Comparison of ENCODE assay signal across 1 cellular context in the genomic region with DNA sequence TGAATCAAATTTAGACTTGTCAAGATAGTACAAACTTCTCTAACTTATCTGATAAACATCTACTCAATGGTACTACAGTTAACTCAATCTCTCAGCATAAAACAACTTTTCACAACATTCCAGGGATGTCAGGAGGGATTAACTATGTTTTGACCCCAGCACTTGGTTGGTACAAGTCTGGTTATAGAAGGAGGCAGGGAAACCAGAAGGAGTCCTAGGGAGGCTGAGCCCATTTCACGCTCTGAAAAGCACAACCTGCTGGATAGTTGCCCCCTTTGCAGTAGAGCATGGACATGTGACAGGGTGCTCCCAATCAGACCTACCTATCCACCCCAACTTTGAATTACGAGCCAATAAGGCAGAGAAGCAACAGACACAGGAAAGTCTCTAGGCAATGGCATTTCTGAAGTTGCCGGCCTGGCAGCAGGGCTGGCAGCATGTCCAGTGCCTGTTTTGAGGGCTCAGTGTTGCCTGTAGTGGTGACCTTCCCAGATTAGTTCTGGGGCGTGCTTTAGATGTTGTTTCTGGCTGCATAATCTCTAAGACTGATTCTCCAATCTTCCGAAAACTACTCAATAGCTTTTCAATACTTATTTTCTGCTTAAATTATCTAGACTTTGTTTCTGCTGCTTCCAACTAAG.
TF ChIP-seq lines count a peak whose summit lies in the region.

No MANE protein-coding gene starts in this region.

TF ChIP-seq in Ishikawa, 13 proteins besides CTCF, POLR2A, EP300 and RAD21:
- peak; percentile 63 for TF ChIP-seq USF1 (IDR thresholded peaks at IDR 0.05)
- no peak for TF ChIP-seq REST (IDR thresholded peaks at IDR 0.05; ENCODE audit: low read depth)
- TF ChIP-seq CREB1 (IDR thresholded peaks at IDR 0.05; ENCODE audit: low read depth): no peak
